8 cellular contexts compared by ENCODE assay signal in the genomic region with DNA sequence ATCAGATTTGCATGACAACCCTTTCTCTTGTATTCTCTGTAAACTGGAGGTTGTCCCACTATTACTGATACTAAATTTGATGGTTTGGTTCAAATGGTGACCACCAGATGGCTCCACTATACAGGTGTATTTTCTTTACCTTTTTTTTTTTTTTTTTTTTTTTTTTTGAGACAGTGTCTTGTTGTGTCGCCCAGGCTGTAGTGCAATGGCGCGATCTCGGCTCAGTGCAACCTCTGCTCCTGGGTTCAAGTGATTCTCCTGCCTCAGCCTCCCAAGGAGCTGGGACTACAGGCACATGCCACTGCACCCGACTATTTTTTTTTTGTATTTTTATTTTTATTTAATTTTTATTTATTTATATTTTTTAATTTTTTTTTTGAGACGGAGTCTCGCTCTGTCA. TPM values are rescaled to one million over a fixed set of nuclear protein-coding genes. Genes with fewer than 3 reads are reported as not detected.
DNase-seq lines count a peak whose midpoint lies in the region; ATAC-seq and TF ChIP-seq lines count a peak whose summit lies in the region.

No MANE protein-coding gene starts in this region.

- H3K79me2 ChIP-seq in mammary epithelial cell (ENCODE audit: insufficient read depth, low read length) = peaks cover 47% of the 10 kb centered on the region

- no peak overlapping the region for H3K4me2 ChIP-seq in mammary epithelial cell (ENCODE audit: insufficient read depth, low read depth, low read length)

- peaks cover 0 to 2% (median 0%) of the 10 kb centered on the region in 7 donors for H3K9me3 Mint-ChIP-seq in CD14-positive monocyte
- H3K9me3 Mint-ChIP-seq in naive B cell = no peaks in the 10 kb centered on the region
- H3K9me3 Mint-ChIP-seq in stimulated activated memory B cell treated with anti-CD40 and anti-IgM and Interleukin-4, amounts not matched to agents 10 μg/mL and 1 μg/mL and 100 μg/mL, for 72 hours = no peaks in the 10 kb centered on the region

- DNase-seq in CD14-positive monocyte (ENCODE audit: low spot score) (no peak), NCI-H748 (lab: John Stamatoyannopoulos, UW; ENCODE audit: unreplicated experiment) (peak; percentile 64), mammary epithelial cell (peak; percentile 52), naive B cell (peak; percentile 60), EL (no peak)

- WGBS in mammary epithelial cell (ENCODE audit: low coverage, missing lambda C conversion rate) = 40% methylated on average over 5 of the region's 7 CpGs

- intact Hi-C loops in CD14-positive monocyte (cut with micrococcal nuclease) (loop anchor here in 1 of 2 donors (10.0 kb wide), 1 partner anchor 264 kb away; no protein-coding TSS in a partner anchor), mammary epithelial cell (cut with micrococcal nuclease) (loop anchor here (1.0 kb wide), 1 partner anchor 133 kb away; no protein-coding TSS in a partner anchor)

- H3K4me3 Mint-ChIP-seq in CD14-positive monocyte (no peak overlapping the region), naive B cell (no peak overlapping the region)
- H3K4me3 Mint-ChIP-seq in stimulated activated memory B cell treated with anti-CD40 and anti-IgM and Interleukin-4, amounts not matched to agents 10 μg/mL and 1 μg/mL and 100 μg/mL, for 72 hours = no peak overlapping the region

- H3K27me3 Mint-ChIP-seq in CD14-positive monocyte (ENCODE audit: low read depth in 3 of 3) (no peaks in the 10 kb centered on the region), naive B cell (no peaks in the 10 kb centered on the region)
- no peaks in the 10 kb centered on the region for H3K27me3 Mint-ChIP-seq in stimulated activated memory B cell treated with anti-CD40 and anti-IgM and Interleukin-4, amounts not matched to agents 10 μg/mL and 1 μg/mL and 100 μg/mL, for 72 hours

- peaks cover 4% of the 10 kb centered on the region for H3K36me3 ChIP-seq in mammary epithelial cell (ENCODE audit: insufficient read depth, low read length)

- H3K4me1 Mint-ChIP-seq in CD14-positive monocyte (peaks cover 22% of the 10 kb centered on the region), naive B cell (peaks cover 8 to 15% (median 13%) of the 10 kb centered on the region in 3 donors)
- peaks cover 21% of the 10 kb centered on the region for H3K4me1 Mint-ChIP-seq in stimulated activated memory B cell treated with anti-CD40 and anti-IgM and Interleukin-4, amounts not matched to agents 10 μg/mL and 1 μg/mL and 100 μg/mL, for 72 hours

- no TSS peak for BruUV-seq in mammary epithelial cell (replicated peaks; lab: Mats Ljungman, UMichigan)

- no peak overlapping the region for H3K4me3 ChIP-seq in mammary epithelial cell (replicated peaks in 1 of 3; ENCODE audit: insufficient read depth in 1 of 3, low read depth in 2 of 3, low read length in 3 of 3)

- H3K36me3 Mint-ChIP-seq in CD14-positive monocyte = peaks cover 5 to 21% of the 10 kb centered on the region in 2 donors
- H3K36me3 Mint-ChIP-seq in naive B cell = no peaks in the 10 kb centered on the region
- peaks cover 21% of the 10 kb centered on the region for H3K36me3 Mint-ChIP-seq in stimulated activated memory B cell treated with anti-CD40 and anti-IgM and Interleukin-4, amounts not matched to agents 10 μg/mL and 1 μg/mL and 100 μg/mL, for 72 hours

- dilution Hi-C loops in mammary epithelial cell (cut with HindIII; ENCODE audit: low sequenced_read_pairs) = no loop called here

- no peaks in the 10 kb centered on the region for H4K20me1 ChIP-seq in mammary epithelial cell (ENCODE audit: insufficient read depth, low read length)

- no peak overlapping the region for H3K9ac ChIP-seq in mammary epithelial cell (ENCODE audit: insufficient read depth, low read length)

- H3K27ac Mint-ChIP-seq in CD14-positive monocyte (no peak overlapping the region), naive B cell (no peak overlapping the region)
- H3K27ac Mint-ChIP-seq in stimulated activated memory B cell treated with anti-CD40 and anti-IgM and Interleukin-4, amounts not matched to agents 10 μg/mL and 1 μg/mL and 100 μg/mL, for 72 hours = no peak overlapping the region

- no peaks in the 10 kb centered on the region for H3K27me3 ChIP-seq in mammary epithelial cell (ENCODE audit: insufficient read depth, low read length)

- H3K27ac ChIP-seq in mammary epithelial cell (ENCODE audit: insufficient read depth, low read depth, low read length) = no peak overlapping the region

- in situ Hi-C loops in mammary epithelial cell (cut with MboI; ENCODE audit: low sequenced_read_pairs in 2 of 2) = no loop called here

- CTCF ChIA-PET in mammary epithelial cell (lab: Charles Lee; ENCODE audit: low non-redundant PET) = no interaction called here

- H3K9me3 ChIP-seq in mammary epithelial cell (replicated peaks; ENCODE audit: insufficient read depth, low read length) = no peaks in the 10 kb centered on the region

- H3K4me1 ChIP-seq in mammary epithelial cell (ENCODE audit: insufficient read depth, low read length) = peaks cover 16% of the 10 kb centered on the region

- ATAC-seq in naive B cell (ENCODE audit: low read depth in 2 of 2) = peak; percentile 54 to 69
- no peak for ATAC-seq in stimulated activated memory B cell treated with anti-CD40 and anti-IgM and Interleukin-4, amounts not matched to agents 10 μg/mL and 1 μg/mL and 100 μg/mL, for 72 hours
- ATAC-seq in GM19455 (IDR thresholded peaks at IDR 0.05; ENCODE audit: unreplicated experiment) = no peak

- TF ChIP-seq CTCF in CD14-positive monocyte (IDR thresholded peaks at IDR 0.05) (peak; percentile 55), GM12873 (IDR thresholded peaks at IDR 0.05; ENCODE audit: insufficient read depth, low read depth, low read length, missing control alignments) (peak; percentile 41), mammary epithelial cell (conservative IDR thresholded peaks at IDR 0.05 in 1 of 2, IDR thresholded peaks at IDR 0.05 in 1 of 2; ENCODE audit: extremely low read depth in 1 of 2, insufficient read depth in 1 of 2, low read depth in 1 of 2, low read length in 2 of 2) (peak; percentile 49 to 52)

- no peak overlapping the region for H2AFZ ChIP-seq in mammary epithelial cell (ENCODE audit: low read depth, low read length)

RNA-seq across cellular contexts. Expression of a gene that starts 6.6 kb away (rescaled TPM):
- polyA plus RNA-seq in CD14-positive monocyte (10 to 100 TPM; 94.7 to 95.9 TPM), mammary epithelial cell (22.3 TPM), naive B cell (ENCODE audit: low read depth in 6 of 6) (100 to 1,000 TPM; 142 to 203 (median 152) TPM)
- total RNA-seq in mammary epithelial cell = 10 to 100 TPM; 64.5 to 92.0 TPM
- 34.2 TPM for polyA minus RNA-seq in mammary epithelial cell

RNA-seq across cellular contexts. Expression of a gene that starts 27.7 kb away (rescaled TPM):
- polyA plus RNA-seq in CD14-positive monocyte = 100 to 1,000 TPM; 447 to 569 TPM
- 100 to 1,000 TPM; 105 to 145 TPM for total RNA-seq in mammary epithelial cell
- 51.3 TPM for polyA plus RNA-seq in mammary epithelial cell
- 77.2 TPM for polyA minus RNA-seq in mammary epithelial cell
- polyA plus RNA-seq in naive B cell (ENCODE audit: low read depth in 6 of 6) = 10 to 100 TPM; 74.3 to 99.4 (median 83.2) TPM

RNA-seq across cellular contexts. Expression of a gene that starts 41.1 kb away (rescaled TPM):
- polyA plus RNA-seq in CD14-positive monocyte (10 to 100 TPM; 19.5 to 24.4 TPM), mammary epithelial cell (102 TPM), naive B cell (ENCODE audit: low read depth in 6 of 6) (10 to 100 TPM; 20.8 to 39.8 (median 27.8) TPM)
- 100 to 1,000 TPM in 1 of 2 donors, 10 to 100 TPM in 1; 39.3 to 235 TPM for total RNA-seq in mammary epithelial cell
- polyA minus RNA-seq in mammary epithelial cell = 81.8 TPM

Comparison
In these comparisons a context has a peak if more than half of its experiments do, and no peak if none do; other contexts are left out.
1. DNase-seq: peak in NCI-H748 (single experiment), mammary epithelial cell (single experiment) and naive B cell (single experiment); none in CD14-positive monocyte (single experiment) and EL (single experiment).
2. ATAC-seq: peak in naive B cell (2 of 2); none in stimulated activated memory B cell treated with anti-CD40 and anti-IgM and Interleukin-4, amounts not matched to agents 10 μg/mL and 1 μg/mL and 100 μg/mL, for 72 hours (single experiment) and GM19455 (single experiment).
3. Peak in every context shown above with its lines, with median percentiles within 50 percentile points of each other: CTCF ChIP-seq.